19 cellular contexts compared by ENCODE assay signal in the genomic region with DNA sequence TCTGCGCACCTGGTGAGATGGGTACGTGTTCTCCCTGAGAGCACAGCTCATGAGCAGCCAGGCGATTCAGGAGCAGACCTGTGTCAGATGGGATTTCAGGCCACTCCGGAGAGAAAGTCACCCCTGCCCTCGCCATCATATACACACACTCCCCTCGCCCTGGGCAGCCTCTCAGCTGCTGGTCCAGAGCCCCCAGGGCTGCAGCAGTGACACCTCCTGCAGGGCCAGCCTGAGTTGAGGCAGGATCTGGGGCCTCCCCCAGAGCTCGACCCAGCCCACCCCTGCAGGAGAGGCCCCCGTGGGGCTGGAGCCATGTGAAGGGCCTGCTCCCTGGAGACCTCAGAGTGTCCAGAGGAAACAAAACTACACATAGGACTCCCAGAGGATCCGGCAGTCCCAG.
DNase-seq lines count a peak whose midpoint lies in the region; ATAC-seq and TF ChIP-seq lines count a peak whose summit lies in the region.
"Had no signal": no experiment of that assay in that cellular context is flagged by ENCODE, and none has a peak within 500 bp of the region (broad histone marks: within the 10 kb centered on the region; RNA-seq: fewer than 3 reads in every experiment).

No MANE protein-coding gene starts in this region.

- H3K4me2 ChIP-seq in osteoblast (ENCODE audit: insufficient read depth, low read length): no peak overlapping the region
- H3K4me2 ChIP-seq: A549 had no signal

- no peak for ATAC-seq in Right ventricle myocardium inferior
- ATAC-seq: A549; CD8-positive, alpha-beta T cell; HCT116 had no signal

- no peak overlapping the region for H2AFZ ChIP-seq in osteoblast (ENCODE audit: low read length)

- H3K36me3 ChIP-seq in H7 (replicated peaks; ENCODE audit: control insufficient read depth, insufficient read depth, low read length) (no peaks in the 10 kb centered on the region), osteoblast (ENCODE audit: insufficient read depth, low read length) (no peaks in the 10 kb centered on the region), breast epithelium (no peaks in the 10 kb centered on the region)

- H3K4me1 Mint-ChIP-seq in endothelial cell (ENCODE audit: unreplicated experiment): peaks cover 13% of the 10 kb centered on the region

- H3K27ac Mint-ChIP-seq in endothelial cell (ENCODE audit: unreplicated experiment): peak overlapping the region; percentile 31
- H3K27ac Mint-ChIP-seq: CD8-positive, alpha-beta T cell; H9; HFFc6 had no signal

- TF ChIP-seq POLR2A in breast epithelium (IDR thresholded peaks at IDR 0.05): no peak

- no peaks in the 10 kb centered on the region for H3K4me1 ChIP-seq in osteoblast (ENCODE audit: insufficient read depth, low read length)
- no peaks in the 10 kb centered on the region for H3K4me1 ChIP-seq in breast epithelium
- H3K4me1 ChIP-seq: Caco-2 had no signal

- intact Hi-C loops in breast epithelium (cut with DNase I; ENCODE audit: low total_unique reads): no loop called here
- intact Hi-C loops in Right ventricle myocardium inferior (cut with DNase I): no loop called here

- TF ChIP-seq CTCF in endothelial cell (IDR thresholded peaks at IDR 0.05; ENCODE audit: unreplicated experiment) (no peak), osteoblast (IDR thresholded peaks at IDR 0.05; ENCODE audit: extremely low read depth, low read depth, low read length) (no peak), breast epithelium (IDR thresholded peaks at IDR 0.05) (no peak)

- no peaks in the 10 kb centered on the region for H4K20me1 ChIP-seq in osteoblast (ENCODE audit: insufficient read depth, low read length)

- H3K9me3 Mint-ChIP-seq in endothelial cell (ENCODE audit: unreplicated experiment): no peaks in the 10 kb centered on the region
- H3K9me3 Mint-ChIP-seq: CD8-positive, alpha-beta T cell; H9; HFFc6 had no signal

- H3K36me3 Mint-ChIP-seq in endothelial cell (ENCODE audit: low read depth, unreplicated experiment): no peaks in the 10 kb centered on the region
- H3K36me3 Mint-ChIP-seq: CD8-positive, alpha-beta T cell had no signal

- H3K27me3 Mint-ChIP-seq in endothelial cell (ENCODE audit: unreplicated experiment): peaks cover 12% of the 10 kb centered on the region

- no peaks in the 10 kb centered on the region for H3K79me2 ChIP-seq in osteoblast (ENCODE audit: insufficient read depth, low read length)

- no peak overlapping the region for H3K4me3 ChIP-seq in H7 (ENCODE audit: insufficient read depth, low read depth, low read length)
- H3K4me3 ChIP-seq in osteoblast (ENCODE audit: insufficient read depth, low read length): no peak overlapping the region
- no peak overlapping the region for H3K4me3 ChIP-seq in breast epithelium
- H3K4me3 ChIP-seq: A549 had no signal

- H3K27ac ChIP-seq in osteoblast (ENCODE audit: low read depth, low read length): no peak overlapping the region
- H3K27ac ChIP-seq in breast epithelium: no peak overlapping the region
- H3K27ac ChIP-seq: A549 had no signal

- peak; percentile 35 for DNase-seq in H7
- DNase-seq in endothelial cell (ENCODE audit: low spot score): no peak
- peak; percentile 50 for DNase-seq in osteoblast (ENCODE audit: insufficient read length, low spot score, missing footprints)
- no peak for DNase-seq in breast epithelium (ENCODE audit: low spot score in 2 of 2)
- no peak for DNase-seq in Right ventricle myocardium inferior (ENCODE audit: missing footprints)
- DNase-seq in NCI-H446 treated with DMSO at 0.1 percent for 48 hours (lab: John Stamatoyannopoulos, UW): no peak
- DNase-seq: 8988T; ACHN; C1 segment of cervical spinal cord; Caco-2; CD8-positive, alpha-beta T cell; DMS153; EL; GF-D8; GOT3; H9; HFFc6 had no signal

- 0 out of 2 replicates have a peak, but pooled peaks cover 2% of the 10 kb centered on the region for H3K27me3 ChIP-seq in H7 (ENCODE audit: control insufficient read depth, insufficient read depth, low read length)
- H3K27me3 ChIP-seq in osteoblast (ENCODE audit: insufficient read depth, low read length): peaks cover 26% of the 10 kb centered on the region
- H3K27me3 ChIP-seq in breast epithelium: peaks cover 0 to 1% of the 10 kb centered on the region in 2 donors

- H3K4me3 Mint-ChIP-seq in endothelial cell (ENCODE audit: unreplicated experiment): no peak overlapping the region
- H3K4me3 Mint-ChIP-seq: CD8-positive, alpha-beta T cell; H9; HFFc6 had no signal

- H3K9me3 ChIP-seq in osteoblast (ENCODE audit: low read depth, low read length) (no peaks in the 10 kb centered on the region), breast epithelium (no peaks in the 10 kb centered on the region)
- H3K9me3 ChIP-seq: A549, Caco-2 had no signal

Comparison
In these comparisons a context has a peak if more than half of its experiments do, and no peak if none do; other contexts are left out.
1. DNase-seq: peak in H7 (single experiment) and osteoblast (single experiment); none in endothelial cell (single experiment), breast epithelium (0 of 2), Right ventricle myocardium inferior (single experiment) and NCI-H446 treated with DMSO at 0.1 percent for 48 hours (single experiment).